25 cellular contexts compared by ENCODE assay signal in genomic region chr12:129102233-129102632, GRCh38.
"Had no signal": no experiment of that assay in that cellular context is flagged by ENCODE, and none has a peak within 500 bp of the region (broad histone marks: within the 10 kb centered on the region; RNA-seq: fewer than 3 reads in every experiment).

No MANE protein-coding gene starts in this region.

- H3K9me3 Mint-ChIP-seq: neural crest cell had no signal

- H3K4me3 Mint-ChIP-seq: activated CD4-positive, alpha-beta T cell treated with anti-CD3 and anti-CD28 coated beads for 36 hours; activated CD8-positive, alpha-beta T cell treated with anti-CD3 and anti-CD28 coated beads, Interleukin-2, amount 10 ng/mL, durations not matched to agents 7 days and 5 days; activated T-cell treated with anti-CD3 and anti-CD28 coated beads, Interleukin-2, amount 50 U/mL, for 72 hours; mesothelial cell of epicardium; naive B cell; neural crest cell had no signal

- ATAC-seq: activated CD4-positive, alpha-beta T cell treated with anti-CD3 and anti-CD28 coated beads for 36 hours; activated CD8-positive, alpha-beta T cell treated with anti-CD3 and anti-CD28 coated beads, Interleukin-2, amount 10 ng/mL, durations not matched to agents 7 days and 5 days; activated naive CD4-positive, alpha-beta T cell treated with anti-CD3 and anti-CD28 coated beads, Interleukin-2, amount 50 U/mL, for 72 hours; activated T-cell treated with anti-CD3 and anti-CD28 coated beads, Interleukin-2, amount 50 U/mL, for 72 hours; gastroesophageal sphincter; left cardiac atrium; left ventricle myocardium superior; right cardiac atrium had no signal

- H3K4me3 ChIP-seq: gastroesophageal sphincter, hepatocyte, spleen, testis, transverse colon had no signal

- H3K9me3 ChIP-seq: testis had no signal

- FAIRE-seq: keratinocyte, urothelium cell line had no signal

- H3K4me1 Mint-ChIP-seq: activated CD4-positive, alpha-beta T cell treated with anti-CD3 and anti-CD28 coated beads for 36 hours; mesothelial cell of epicardium; naive B cell; neural crest cell had no signal

- H3K27me3 ChIP-seq: hepatocyte, spleen, testis, transverse colon had no signal

- H2AFZ ChIP-seq: hepatocyte had no signal

- H3K27ac Mint-ChIP-seq: activated CD4-positive, alpha-beta T cell treated with anti-CD3 and anti-CD28 coated beads for 36 hours; activated CD8-positive, alpha-beta T cell treated with anti-CD3 and anti-CD28 coated beads, Interleukin-2, amount 10 ng/mL, durations not matched to agents 7 days and 5 days; activated naive CD4-positive, alpha-beta T cell treated with anti-CD3 and anti-CD28 coated beads, Interleukin-2, amount 50 U/mL, for 72 hours; activated T-cell treated with anti-CD3 and anti-CD28 coated beads, Interleukin-2, amount 50 U/mL, for 72 hours; mesothelial cell of epicardium; naive B cell had no signal

- H3K79me2 ChIP-seq: hepatocyte had no signal

- H3K36me3 ChIP-seq: gastroesophageal sphincter, spleen, transverse colon had no signal

- H3K4me1 ChIP-seq: gastroesophageal sphincter, spleen, testis, transverse colon had no signal

- H3K27ac ChIP-seq: gastroesophageal sphincter, hepatocyte, spleen, testis, transverse colon had no signal

- DNase-seq: activated CD4-positive, alpha-beta T cell treated with anti-CD3 and anti-CD28 coated beads for 36 hours; activated CD4-positive, CD25-positive, alpha-beta regulatory T cell; activated CD8-positive, alpha-beta T cell treated with anti-CD3 and anti-CD28 coated beads, Interleukin-2, amount 10 ng/mL, durations not matched to agents 7 days and 5 days; activated naive CD4-positive, alpha-beta T cell; activated T-cell treated with anti-CD3 and anti-CD28 coated beads for 4 hours; activated T-cell treated with anti-CD3 and anti-CD28 coated beads, Interleukin-2, amount 50 U/mL, for 72 hours; cerebellar nuclear complex; cortex of kidney; erythroblast; left cardiac atrium; left ventricle myocardium superior; naive B cell; posterior cingulate gyrus; right cardiac atrium; spleen; stimulated activated naive CD4-positive, alpha-beta T cell; testis; transverse colon had no signal

- H3K4me2 ChIP-seq: hepatocyte had no signal

- H3K36me3 Mint-ChIP-seq: mesothelial cell of epicardium, naive B cell had no signal
